In the genomic region with DNA sequence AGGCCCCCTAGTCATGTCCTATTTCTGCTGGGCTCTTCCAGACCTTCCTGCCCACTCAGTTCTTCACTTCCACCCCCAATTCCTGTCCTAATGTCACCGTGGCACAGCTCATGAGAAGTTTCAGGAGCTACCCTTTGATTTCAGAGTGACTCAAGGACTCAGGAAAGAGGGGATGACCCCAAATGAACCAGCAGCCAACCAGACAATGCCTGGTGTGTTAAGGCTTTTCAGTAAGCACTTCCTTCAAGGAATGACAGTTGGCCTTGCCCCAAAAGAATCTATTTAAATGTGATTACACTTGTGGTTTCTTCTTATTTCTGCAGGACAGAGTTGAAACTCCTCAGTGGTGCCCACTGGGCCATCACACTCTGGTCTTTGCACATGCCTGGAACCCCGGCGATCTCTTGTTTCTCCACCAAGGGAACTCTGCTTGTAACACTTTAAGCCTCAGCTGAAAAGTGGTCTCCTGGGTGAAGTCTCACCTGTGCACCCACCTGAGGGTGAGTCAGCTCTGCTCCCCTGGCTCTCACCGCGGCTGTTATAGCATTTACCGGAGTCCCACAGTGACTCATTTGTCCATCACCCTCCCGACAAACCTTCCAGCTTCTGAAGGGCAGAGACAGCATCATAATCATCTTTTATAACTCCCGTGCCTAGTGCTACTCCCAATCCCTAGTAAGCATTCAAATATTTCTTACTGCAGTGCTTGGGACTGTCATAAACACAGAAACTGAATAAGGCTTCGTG, we compare ENCODE assay signal across 11 cellular contexts.
DNase-seq lines count a peak whose midpoint lies in the region; ATAC-seq, FAIRE-seq and TF ChIP-seq lines count a peak whose summit lies in the region.
"Had no signal": no experiment of that assay in that cellular context is flagged by ENCODE, and none has a peak within 500 bp of the region (broad histone marks: within the 10 kb centered on the region; RNA-seq: fewer than 3 reads in every experiment).

No MANE protein-coding gene starts in this region.

- H3K4me1 ChIP-seq in A549 (peaks cover 25% of the 10 kb centered on the region), kidney (ENCODE audit: control insufficient read depth in 1 of 2, insufficient read depth in 1 of 2, low read depth in 1 of 2, low read length in 2 of 2) (peaks cover 11 to 20% of the 10 kb centered on the region in 2 donors), heart left ventricle (peaks cover 0 to 5% (median 0%) of the 10 kb centered on the region in 12 donors)

- no peak for TF ChIP-seq CTCF in A549 (IDR thresholded peaks at IDR 0.05)
- no peak for TF ChIP-seq CTCF in kidney (IDR thresholded peaks at IDR 0.05; ENCODE audit: borderline replicate concordance, extremely low read depth, insufficient read depth)
- no peak for TF ChIP-seq CTCF in heart left ventricle (IDR thresholded peaks at IDR 0.05)

- ATAC-seq in A549 (peak; percentile 13 to 36; a peak in 2 of 6 replicates), HG03469 (IDR thresholded peaks at IDR 0.05; ENCODE audit: unreplicated experiment) (no peak), heart left ventricle (no peak)

- no peak overlapping the region for H3K27ac Mint-ChIP-seq in activated naive CD4-positive, alpha-beta T cell treated with anti-CD3 and anti-CD28 coated beads for 36 hours

- H3K36me3 Mint-ChIP-seq in activated naive CD4-positive, alpha-beta T cell treated with anti-CD3 and anti-CD28 coated beads for 36 hours (ENCODE audit: low read depth): no peaks in the 10 kb centered on the region

- no peaks in the 10 kb centered on the region for H3K27me3 ChIP-seq in heart left ventricle

- H3K4me3 Mint-ChIP-seq in activated naive CD4-positive, alpha-beta T cell treated with anti-CD3 and anti-CD28 coated beads for 36 hours: no peak overlapping the region

- H3K36me3 ChIP-seq in kidney (ENCODE audit: control insufficient read depth in 1 of 2, insufficient read depth in 2 of 2, low read length in 2 of 2) (no peaks in the 10 kb centered on the region), heart left ventricle (no peaks in the 10 kb centered on the region)

- no peak for TF ChIP-seq POLR2A in A549 (IDR thresholded peaks at IDR 0.05; ENCODE audit: low read length)
- TF ChIP-seq POLR2A in heart left ventricle (IDR thresholded peaks at IDR 0.05): no peak

- peak overlapping the region in 1 of 2 donors; percentile 17 for H3K9ac ChIP-seq in kidney (ENCODE audit: low read length in 2 of 2)

- peak overlapping the region; percentile 53 for H3K4me2 ChIP-seq in A549

- intact Hi-C loops in kidney (cut with DNase I) (no loop called here), heart left ventricle (cut with DNase I) (no loop called here)
- intact Hi-C loops in activated naive CD4-positive, alpha-beta T cell treated with anti-CD3 and anti-CD28 coated beads for 36 hours (cut with micrococcal nuclease): no loop called here

- POLR2A ChIA-PET in A549 (lab: Yijun Ruan, JAX): no interaction called here

- CTCF ChIA-PET in A549 (lab: Yijun Ruan, JAX): interaction anchor here (1.0 to 1.8 kb wide), 4 partner anchors 8 to 23 kb away, joined by 3 to 5 read pairs (median 3); no protein-coding TSS in a partner anchor
- CTCF ChIA-PET in activated naive CD4-positive, alpha-beta T cell treated with anti-CD3 and anti-CD28 coated beads for 36 hours (lab: Charles Lee): no interaction called here

- H3K9me3 ChIP-seq in A549 (no peaks in the 10 kb centered on the region), kidney (ENCODE audit: control insufficient read depth in 1 of 2, low read length in 2 of 2) (no peaks in the 10 kb centered on the region), heart left ventricle (no peaks in the 10 kb centered on the region)

- TF ChIP-seq EP300 in A549 (IDR thresholded peaks at IDR 0.05): no peak

- DNase-seq in A549 (ENCODE audit: low read depth in 1 of 2, low spot score in 1 of 2) (peak in 1 of 2 experiments; percentile 19), HT-29 (ENCODE audit: low spot score) (peak; percentile 71), astrocyte of the hippocampus (ENCODE audit: low read depth, low spot score) (peak; percentile 57), kidney (peak; percentile 85), GDM1 (lab: John Stamatoyannopoulos, UW) (no peak), heart left ventricle (no peak)
- no peak for DNase-seq in activated naive CD4-positive, alpha-beta T cell treated with anti-CD3 and anti-CD28 coated beads for 36 hours
- DNase-seq: effector CD8-positive, alpha-beta T cell; NCI-H2029 treated with DMSO at 0.1 percent for 48 hours; trophoblast cell had no signal

- H3K27me3 Mint-ChIP-seq in activated naive CD4-positive, alpha-beta T cell treated with anti-CD3 and anti-CD28 coated beads for 36 hours (ENCODE audit: low read depth): no peaks in the 10 kb centered on the region

- H3K27ac ChIP-seq in A549: peak overlapping the region in 1 of 2 experiments; percentile 28; a peak in 2 of 6 replicates
- peak overlapping the region; percentile 81 to 83 for H3K27ac ChIP-seq in kidney (ENCODE audit: low read depth in 2 of 2, low read length in 2 of 2)
- peak overlapping the region in 1 of 12 donors; percentile 47 for H3K27ac ChIP-seq in heart left ventricle

- 42% methylated on average over 8 of the region's 9 CpGs for WGBS in A549 (ENCODE audit: missing lambda C conversion rate)
- WGBS in heart left ventricle, 4 donors: 73 to 85% (median 81%) methylated on average over 8 to 9 of the region's 9 CpGs

- no peaks in the 10 kb centered on the region for H3K9me3 Mint-ChIP-seq in activated naive CD4-positive, alpha-beta T cell treated with anti-CD3 and anti-CD28 coated beads for 36 hours

- no peaks in the 10 kb centered on the region for H3K4me1 Mint-ChIP-seq in activated naive CD4-positive, alpha-beta T cell treated with anti-CD3 and anti-CD28 coated beads for 36 hours (ENCODE audit: low read depth)

- H3K4me3 ChIP-seq in A549 (no peak overlapping the region), kidney (ENCODE audit: low read length in 2 of 2) (peak overlapping the region; percentile 27 to 44), heart left ventricle (no peak overlapping the region)

- FAIRE-seq in A549 (lab: Jason Lieb, UNC): no peak
- FAIRE-seq in kidney (lab: Jason Lieb, UNC): no peak

- TF ChIP-seq RAD21 in A549 (conservative IDR thresholded peaks at IDR 0.05 in 1 of 2, IDR thresholded peaks at IDR 0.05 in 1 of 2): no peak

TF ChIP-seq in A549, 52 proteins besides CTCF, POLR2A, EP300 and RAD21:
- TF ChIP-seq SREBF2 (IDR thresholded peaks at IDR 0.05) (no peak), GATA3 (IDR thresholded peaks at IDR 0.05; ENCODE audit: borderline replicate concordance) (no peak), KDM5A (IDR thresholded peaks at IDR 0.05) (no peak), FOSL2 (IDR thresholded peaks at IDR 0.05) (peak; percentile 38; the same call in 1 of the 2 replicates), FOSL2 (CRISPR knock-in tag; IDR thresholded peaks at IDR 0.05) (peak; percentile 10; the same call in 1 of the 2 replicates)
- TF ChIP-seq, protein P1, sequence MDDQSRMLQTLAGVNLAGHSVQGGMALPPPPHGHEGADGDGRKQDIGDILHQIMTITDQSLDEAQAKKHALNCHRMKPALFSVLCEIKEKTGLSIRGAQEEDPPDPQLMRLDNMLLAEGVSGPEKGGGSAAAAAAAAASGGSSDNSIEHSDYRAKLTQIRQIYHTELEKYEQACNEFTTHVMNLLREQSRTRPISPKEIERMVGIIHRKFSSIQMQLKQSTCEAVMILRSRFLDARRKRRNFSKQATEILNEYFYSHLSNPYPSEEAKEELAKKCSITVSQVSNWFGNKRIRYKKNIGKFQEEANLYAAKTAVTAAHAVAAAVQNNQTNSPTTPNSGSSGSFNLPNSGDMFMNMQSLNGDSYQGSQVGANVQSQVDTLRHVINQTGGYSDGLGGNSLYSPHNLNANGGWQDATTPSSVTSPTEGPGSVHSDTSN (IDR thresholded peaks at IDR 0.05): no peak

Comparison
In these comparisons a context has a peak if more than half of its experiments do, and no peak if none do; other contexts are left out.
1. ATAC-seq: peak in A549 (2 of 2); none in HG03469 (single experiment) and heart left ventricle (0 of 4).
2. DNase-seq: peak in HT-29 (single experiment), astrocyte of the hippocampus (single experiment) and kidney (single experiment); none in GDM1 (single experiment), activated naive CD4-positive, alpha-beta T cell treated with anti-CD3 and anti-CD28 coated beads for 36 hours (single experiment) and heart left ventricle (0 of 5).
3. H3K4me3 ChIP-seq: peak in kidney (2 of 2); none in A549 (single experiment) and heart left ventricle (0 of 12).